9 cellular contexts compared by ENCODE assay signal in the genomic region with DNA sequence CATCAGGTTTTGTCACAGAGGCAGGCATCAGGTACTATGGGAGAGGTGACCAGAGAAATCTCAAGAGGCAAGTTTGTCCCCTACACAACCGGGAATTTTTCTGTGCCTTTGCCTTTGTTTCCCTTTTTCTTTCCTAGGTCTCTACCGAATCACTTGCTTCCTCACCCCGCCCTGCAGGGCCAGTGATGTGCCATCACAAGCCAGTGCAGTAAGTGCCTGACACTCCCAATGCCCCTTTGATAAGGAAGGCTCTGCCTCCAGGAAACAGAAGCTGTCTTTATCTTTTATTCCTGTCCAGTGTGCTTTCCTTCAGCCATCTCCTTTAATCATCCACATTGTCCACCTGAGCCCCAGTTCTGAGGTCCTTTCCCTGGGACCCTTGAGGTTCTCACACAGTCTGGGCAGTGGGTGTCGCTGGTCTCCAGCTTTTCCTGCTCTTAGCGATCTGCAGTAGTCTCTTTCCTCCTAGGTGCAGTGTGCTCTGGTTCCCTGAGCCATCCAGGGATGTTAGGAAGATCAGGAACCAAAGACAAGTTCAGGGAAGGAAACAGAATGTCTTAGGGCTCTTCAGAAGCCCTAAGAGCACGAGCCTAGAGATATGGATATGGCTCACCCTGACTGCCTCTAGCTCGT. TPM values are rescaled to one million over a fixed set of nuclear protein-coding genes. Genes with fewer than 3 reads are reported as not detected.
DNase-seq lines count a peak whose midpoint lies in the region; ATAC-seq, FAIRE-seq and TF ChIP-seq lines count a peak whose summit lies in the region.
"Had no signal": no experiment of that assay in that cellular context is flagged by ENCODE, and none has a peak within 500 bp of the region (broad histone marks: within the 10 kb centered on the region; RNA-seq: fewer than 3 reads in every experiment).

No MANE protein-coding gene starts in this region.

- no TSS peak for BruUV-seq in OCI-LY7 (replicated peaks; lab: Mats Ljungman, UMichigan)
- BruUV-seq in endothelial cell of umbilical vein (replicated peaks; lab: Mats Ljungman, UMichigan), result no TSS peak

- H3K4me3 Mint-ChIP-seq in neural progenitor cell, result no peak overlapping the region
- H3K4me3 Mint-ChIP-seq: activated naive CD8-positive, alpha-beta T cell had no signal

- dilution Hi-C loops in endothelial cell of umbilical vein (cut with MboI; ENCODE audit: extremely low pct_ligation_motif_present, low sequenced_read_pairs), result no loop called here

- peaks cover 10% of the 10 kb centered on the region for H3K9me3 Mint-ChIP-seq in neural progenitor cell

- TF ChIP-seq CTCF in OCI-LY7 (conservative IDR thresholded peaks at IDR 0.05; ENCODE audit: low read length), result peak; percentile 76
- peak; percentile 66 to 79 for TF ChIP-seq CTCF in endothelial cell of umbilical vein (IDR thresholded peaks at IDR 0.05; ENCODE audit: extremely low read depth in 1 of 2, insufficient read depth in 1 of 2, low read depth in 1 of 2, low read length in 2 of 2)
- peak; percentile 81 for TF ChIP-seq CTCF in neural progenitor cell (IDR thresholded peaks at IDR 0.05)

- H3K36me3 ChIP-seq in OCI-LY7 (ENCODE audit: insufficient read depth, low read length), result no peaks in the 10 kb centered on the region
- H3K36me3 ChIP-seq in endothelial cell of umbilical vein (ENCODE audit: control insufficient read depth in 2 of 2, extremely low read depth in 1 of 2, insufficient read depth in 2 of 2, low read length in 2 of 2), result no peaks in the 10 kb centered on the region
- H3K36me3 ChIP-seq in neural progenitor cell, result no peaks in the 10 kb centered on the region

- no peaks in the 10 kb centered on the region for H3F3A ChIP-seq in neural progenitor cell (ENCODE audit: low read depth)

- H3K9ac ChIP-seq in endothelial cell of umbilical vein (replicated peaks; ENCODE audit: extremely low read depth, insufficient read depth, low read length), result no peak overlapping the region
- H3K9ac ChIP-seq in neural progenitor cell, result no peak overlapping the region

- no peak for TF ChIP-seq POLR2A in endothelial cell of umbilical vein (IDR thresholded peaks at IDR 0.05; ENCODE audit: low read depth, low read length)

- H3K79me2 ChIP-seq in OCI-LY7 (ENCODE audit: insufficient read depth, low read depth, low read length), result no peaks in the 10 kb centered on the region
- H3K79me2 ChIP-seq in endothelial cell of umbilical vein (ENCODE audit: control insufficient read depth, insufficient read depth, low read length), result no peaks in the 10 kb centered on the region
- no peaks in the 10 kb centered on the region for H3K79me2 ChIP-seq in neural progenitor cell (ENCODE audit: low read depth)

- no peaks in the 10 kb centered on the region for H4K20me1 ChIP-seq in OCI-LY7 (ENCODE audit: insufficient read depth, low read length)
- no peaks in the 10 kb centered on the region for H4K20me1 ChIP-seq in endothelial cell of umbilical vein (replicated peaks; ENCODE audit: control insufficient read depth, extremely low read depth, insufficient read depth, low read length)
- no peaks in the 10 kb centered on the region for H4K20me1 ChIP-seq in neural progenitor cell (ENCODE audit: low read depth)

- H3K9me1 ChIP-seq in endothelial cell of umbilical vein (replicated peaks; ENCODE audit: control insufficient read depth, extremely low read depth, insufficient read depth, low read length), result no peaks in the 10 kb centered on the region

- H3K4me1 ChIP-seq in OCI-LY7 (ENCODE audit: insufficient read depth, low read length, poor library complexity, severe bottlenecking) (no peaks in the 10 kb centered on the region), endothelial cell of umbilical vein (ENCODE audit: control insufficient read depth, extremely low read depth, insufficient read depth, low read length) (no peaks in the 10 kb centered on the region), neural progenitor cell (peaks cover 8% of the 10 kb centered on the region)

- H3K27me3 ChIP-seq in endothelial cell of umbilical vein (ENCODE audit: control insufficient read depth in 2 of 2, insufficient read depth in 2 of 2, low read length in 2 of 2) (peaks cover 2 to 10% of the 10 kb centered on the region in 2 experiments), neural progenitor cell (no peaks in the 10 kb centered on the region)

- H3K4me2 ChIP-seq in OCI-LY7 (ENCODE audit: low read length) (no peak overlapping the region), endothelial cell of umbilical vein (ENCODE audit: insufficient read depth, low read length) (no peak overlapping the region), neural progenitor cell (no peak overlapping the region)

- H3K4me3 ChIP-seq in OCI-LY7 (ENCODE audit: low read depth, low read length, poor library complexity, severe bottlenecking) (no peak overlapping the region), endothelial cell of umbilical vein (replicated peaks in 1 of 3; ENCODE audit: insufficient read depth in 1 of 3, low read depth in 1 of 3, low read length in 3 of 3) (no peak overlapping the region), neural progenitor cell (no peak overlapping the region)

- no peak overlapping the region for H3K27ac ChIP-seq in OCI-LY7 (ENCODE audit: low read depth, low read length, poor library complexity, severe bottlenecking)
- no peak overlapping the region for H3K27ac ChIP-seq in endothelial cell of umbilical vein (ENCODE audit: insufficient read depth, low read depth, low read length)
- no peak overlapping the region for H3K27ac ChIP-seq in neural progenitor cell

- H3K9me3 ChIP-seq in OCI-LY7 (ENCODE audit: low read length) (peaks cover 4% of the 10 kb centered on the region), endothelial cell of umbilical vein (replicated peaks; ENCODE audit: control insufficient read depth, insufficient read depth, low read length) (no peaks in the 10 kb centered on the region), neural progenitor cell (ENCODE audit: low read depth) (no peaks in the 10 kb centered on the region)

- peak in 5 of 6 experiments; percentile 2 to 26 (median 6) for DNase-seq in stimulated activated naive CD4-positive, alpha-beta T cell (lab: John Stamatoyannopoulos, UW)
- DNase-seq in stimulated activated naive CD4-positive, alpha-beta T cell treated with Interleukin-2 at 50 U/mL for 16 hours (lab: John Stamatoyannopoulos, UW), result no peak
- peak; percentile 48 for DNase-seq in OCI-LY7 (ENCODE audit: low spot score)
- peak; percentile 65 for DNase-seq in endothelial cell of umbilical vein (ENCODE audit: low read depth, low spot score)
- DNase-seq in neural progenitor cell (ENCODE audit: low spot score), result peak; percentile 82
- no peak for DNase-seq in COLO668 (lab: John Stamatoyannopoulos, UW; ENCODE audit: unreplicated experiment)

- H3K27me3 Mint-ChIP-seq in neural progenitor cell (ENCODE audit: insufficient read depth, low read depth), result peaks cover 6% of the 10 kb centered on the region

- peak; percentile 83 for FAIRE-seq in endothelial cell of umbilical vein (lab: Jason Lieb, UNC)

- H2AFZ ChIP-seq in OCI-LY7 (ENCODE audit: low read length) (no peak overlapping the region), endothelial cell of umbilical vein (ENCODE audit: low read depth, low read length) (no peak overlapping the region), neural progenitor cell (replicated peaks) (no peak overlapping the region)

- H3K9me2 ChIP-seq in OCI-LY7 (ENCODE audit: insufficient read depth, low read length), result no peaks in the 10 kb centered on the region

- intact Hi-C loops in OCI-LY7 (cut with micrococcal nuclease; ENCODE audit: unreplicated experiment), result loop anchor here (1.0 kb wide), 1 partner anchor 166 kb away; no protein-coding TSS in a partner anchor
- intact Hi-C loops in endothelial cell of umbilical vein (cut with micrococcal nuclease), result loop anchor here (1.0 kb wide), 1 partner anchor 166 kb away; no protein-coding TSS in a partner anchor

- peaks cover 20% of the 10 kb centered on the region for H3K4me1 Mint-ChIP-seq in neural progenitor cell

- POLR2A ChIA-PET in OCI-LY7 (lab: Charles Lee), result interaction anchor here (1.7 kb wide), 1 partner anchor 25 kb away, joined by 4 read pairs; no protein-coding TSS in a partner anchor
- POLR2A ChIA-PET in endothelial cell of umbilical vein (lab: Charles Lee), result no interaction called here

- ATAC-seq in GM21515 (IDR thresholded peaks at IDR 0.05; ENCODE audit: unreplicated experiment) (no peak), HG03571 (IDR thresholded peaks at IDR 0.05; ENCODE audit: unreplicated experiment) (no peak)

- CTCF ChIA-PET in OCI-LY7 (lab: Charles Lee; ENCODE audit: unreplicated experiment) (no interaction called here), endothelial cell of umbilical vein (lab: Charles Lee) (interaction anchor here (1.0 to 8.4 kb wide), 7 partner anchors 9 to 450 kb away, joined by 3 to 273 read pairs (median 3); no protein-coding TSS in a partner anchor)

- no peaks in the 10 kb centered on the region for H3K36me3 Mint-ChIP-seq in neural progenitor cell

- peak overlapping the region; percentile 50 for H3K27ac Mint-ChIP-seq in neural progenitor cell
- H3K27ac Mint-ChIP-seq: activated naive CD8-positive, alpha-beta T cell had no signal

TF ChIP-seq in endothelial cell of umbilical vein, 7 proteins besides CTCF, POLR2A, EP300 and RAD21 (continues in another document):
- TF ChIP-seq FOS (IDR thresholded peaks at IDR 0.05; ENCODE audit: borderline replicate concordance, insufficient read depth, low read length), result no peak

RNA-seq across cellular contexts. Expression of a gene that starts 36.6 kb away (rescaled TPM):
- total RNA-seq in OCI-LY7 (2014; rRNA removed; shearing (Covaris generic)), result not detected in 2 replicates
- not detected in 2 replicates for total RNA-seq in OCI-LY7 (2022)
- 0.55 and 3.2 TPM in 2 replicates for total RNA-seq in endothelial cell of umbilical vein
- polyA plus RNA-seq in endothelial cell of umbilical vein, result 5.9 and 6.2 TPM in 2 replicates
- 2.5 and 3.2 TPM in 2 replicates for polyA plus RNA-seq in endothelial cell of umbilical vein (2011; cell fraction: cytosol; rRNA removed)
- polyA plus RNA-seq in endothelial cell of umbilical vein (2011; cell fraction: nucleus; rRNA removed), result 2.6 TPM in 2 replicates
- polyA plus RNA-seq in endothelial cell of umbilical vein (2012), result 0.23 and 0.33 TPM in 2 replicates
- 11.3 and 17.4 TPM in 2 replicates for polyA minus RNA-seq in endothelial cell of umbilical vein
- not detected for polyA minus RNA-seq in endothelial cell of umbilical vein (2011; cell fraction: cytosol; rRNA and poly(A)+ RNA removed)
- 1.6 and 1.7 TPM in 2 replicates for polyA minus RNA-seq in endothelial cell of umbilical vein (2011; cell fraction: nucleus; rRNA and poly(A)+ RNA removed)
- total RNA-seq in neural progenitor cell (ENCODE audit: low replicate concordance), result 0.11 and 0.12 TPM in 2 replicates

RNA-seq across cellular contexts. Expression of a gene that starts 53.5 kb away (rescaled TPM):
- total RNA-seq in OCI-LY7 (2014; rRNA removed; shearing (Covaris generic)), result 17.5 and 20.0 TPM in 2 replicates
- total RNA-seq in OCI-LY7 (2022) (37.8 and 38.6 TPM in 2 replicates), endothelial cell of umbilical vein (9.4 and 11.1 TPM in 2 replicates), neural progenitor cell (ENCODE audit: low replicate concordance) (25.9 and 27.6 TPM in 2 replicates)
- 7.0 and 7.1 TPM in 2 replicates for polyA plus RNA-seq in endothelial cell of umbilical vein
- polyA plus RNA-seq in endothelial cell of umbilical vein (2011; cell fraction: cytosol; rRNA removed), result 5.1 and 6.5 TPM in 2 replicates
- polyA plus RNA-seq in endothelial cell of umbilical vein (2011; cell fraction: nucleus; rRNA removed), result 34.6 and 35.2 TPM in 2 replicates
- 4.4 and 8.6 TPM in 2 replicates for polyA plus RNA-seq in endothelial cell of umbilical vein (2012)
- 5.8 and 9.4 TPM in 2 replicates for polyA minus RNA-seq in endothelial cell of umbilical vein
- 15.8 TPM for polyA minus RNA-seq in endothelial cell of umbilical vein (2011; cell fraction: cytosol; rRNA and poly(A)+ RNA removed)
- polyA minus RNA-seq in endothelial cell of umbilical vein (2011; cell fraction: nucleus; rRNA and poly(A)+ RNA removed), result 7.8 and 10.3 TPM in 2 replicates

Comparison
In these comparisons a context has a peak if more than half of its experiments do, and no peak if none do; other contexts are left out.
1. DNase-seq: peak in stimulated activated naive CD4-positive, alpha-beta T cell (5 of 6), OCI-LY7 (single experiment), endothelial cell of umbilical vein (single experiment) and neural progenitor cell (single experiment); none in stimulated activated naive CD4-positive, alpha-beta T cell treated with Interleukin-2 at 50 U/mL for 16 hours (single experiment) and COLO668 (single experiment).
2. Peak in every context shown above with its lines, with median percentiles within 50 percentile points of each other: CTCF ChIP-seq.